26 cellular contexts compared by ENCODE assay signal in genomic region chr1:169495916-169496315, GRCh38.
"Had no signal": no experiment of that assay in that cellular context is flagged by ENCODE, and none has a peak within 500 bp of the region (broad histone marks: within the 10 kb centered on the region; RNA-seq: fewer than 3 reads in every experiment).

No MANE protein-coding gene starts in this region.

- H3K4me1 Mint-ChIP-seq: nephron progenitor cell, T-cell had no signal

- H3K27me3 ChIP-seq: pancreas, tibial artery had no signal

- H3K9me3 Mint-ChIP-seq: activated naive CD4-positive, alpha-beta T cell treated with anti-CD3 and anti-CD28 coated beads for 36 hours; activated naive CD8-positive, alpha-beta T cell treated with anti-CD3 and anti-CD28 coated beads, Interleukin-2, amount 10 ng/mL, durations not matched to agents 7 days and 5 days; nephron progenitor cell had no signal

- ATAC-seq: activated T-cell treated with anti-CD3 and anti-CD28 coated beads, Interleukin-2, amount 50 U/mL, for 4 hours; left colon; mucosa of descending colon; pancreas; right cardiac atrium; T-cell had no signal

- H3K36me3 Mint-ChIP-seq: activated naive CD8-positive, alpha-beta T cell treated with anti-CD3 and anti-CD28 coated beads, Interleukin-2, amount 10 ng/mL, durations not matched to agents 7 days and 5 days; T-cell had no signal

- H3K4me1 ChIP-seq: pancreas, psoas muscle, tibial artery had no signal

- H3K27ac Mint-ChIP-seq: activated naive CD4-positive, alpha-beta T cell treated with anti-CD3 and anti-CD28 coated beads for 36 hours; activated naive CD8-positive, alpha-beta T cell treated with anti-CD3 and anti-CD28 coated beads, Interleukin-2, amount 10 ng/mL, durations not matched to agents 7 days and 5 days; nephron progenitor cell; stimulated activated naive CD8-positive, alpha-beta T cell treated with anti-CD3 and anti-CD28 coated beads, Interleukin-15, Interleukin-2, amounts not matched to agents 100 ng/mL and 50 ng/mL, for 24 hours; T-cell; T-helper 2 cell treated with Interferon-gamma antibody and Interleukin-4, amounts not matched to agents 5 μg/mL and 100 μg/mL, for 36 hours had no signal

- DNase-seq: activated CD4-positive, alpha-beta T cell treated with anti-CD3 and anti-CD28 coated beads for 1 hour; activated CD4-positive, alpha-beta T cell treated with anti-CD3 and anti-CD28 coated beads, Interleukin-2, amount 50 U/mL, for 1 hour; activated CD8-positive, alpha-beta memory T cell treated with anti-CD3 and anti-CD28 coated beads, Interleukin-2, amount 50 U/mL, for 4 hours; activated effector memory CD4-positive, alpha-beta T cell treated with Interleukin-2 at 50 U/mL for 16 hours; activated naive CD4-positive, alpha-beta T cell treated with anti-CD3 and anti-CD28 coated beads for 36 hours; activated naive CD8-positive, alpha-beta T cell treated with anti-CD3 and anti-CD28 coated beads, Interleukin-2, amount 10 ng/mL, durations not matched to agents 7 days and 5 days; activated T-cell treated with anti-CD3 and anti-CD28 coated beads, Interleukin-2, amount 50 U/mL, for 4 hours; amniotic stem cell; cerebellar nuclear complex; erythroblast; foreskin melanocyte; hippocampal formation; left colon; mesenchymal stem cell; mucosa of descending colon; nephron progenitor cell; pancreas; psoas muscle; right cardiac atrium; stimulated activated CD4-positive, alpha-beta T cell treated with anti-CD3 and anti-CD28 coated beads, Interleukin-1b, Interleukin-23, amount 100 ng/mL, for 48 hours; substantia nigra; T-cell; tibial artery had no signal

- H3K4me3 Mint-ChIP-seq: activated naive CD4-positive, alpha-beta T cell treated with anti-CD3 and anti-CD28 coated beads for 36 hours; activated naive CD8-positive, alpha-beta T cell treated with anti-CD3 and anti-CD28 coated beads, Interleukin-2, amount 10 ng/mL, durations not matched to agents 7 days and 5 days; activated T-cell treated with anti-CD3 and anti-CD28 coated beads, Interleukin-2, amount 50 U/mL, for 4 hours; nephron progenitor cell; stimulated activated naive CD8-positive, alpha-beta T cell treated with anti-CD3 and anti-CD28 coated beads, Interleukin-15, Interleukin-2, amounts not matched to agents 100 ng/mL and 50 ng/mL, for 24 hours; T-cell; T-helper 2 cell treated with Interferon-gamma antibody and Interleukin-4, amounts not matched to agents 5 μg/mL and 100 μg/mL, for 36 hours had no signal

- H3K27ac ChIP-seq: coronary artery, pancreas, psoas muscle, tibial artery had no signal
